In the genomic region with DNA sequence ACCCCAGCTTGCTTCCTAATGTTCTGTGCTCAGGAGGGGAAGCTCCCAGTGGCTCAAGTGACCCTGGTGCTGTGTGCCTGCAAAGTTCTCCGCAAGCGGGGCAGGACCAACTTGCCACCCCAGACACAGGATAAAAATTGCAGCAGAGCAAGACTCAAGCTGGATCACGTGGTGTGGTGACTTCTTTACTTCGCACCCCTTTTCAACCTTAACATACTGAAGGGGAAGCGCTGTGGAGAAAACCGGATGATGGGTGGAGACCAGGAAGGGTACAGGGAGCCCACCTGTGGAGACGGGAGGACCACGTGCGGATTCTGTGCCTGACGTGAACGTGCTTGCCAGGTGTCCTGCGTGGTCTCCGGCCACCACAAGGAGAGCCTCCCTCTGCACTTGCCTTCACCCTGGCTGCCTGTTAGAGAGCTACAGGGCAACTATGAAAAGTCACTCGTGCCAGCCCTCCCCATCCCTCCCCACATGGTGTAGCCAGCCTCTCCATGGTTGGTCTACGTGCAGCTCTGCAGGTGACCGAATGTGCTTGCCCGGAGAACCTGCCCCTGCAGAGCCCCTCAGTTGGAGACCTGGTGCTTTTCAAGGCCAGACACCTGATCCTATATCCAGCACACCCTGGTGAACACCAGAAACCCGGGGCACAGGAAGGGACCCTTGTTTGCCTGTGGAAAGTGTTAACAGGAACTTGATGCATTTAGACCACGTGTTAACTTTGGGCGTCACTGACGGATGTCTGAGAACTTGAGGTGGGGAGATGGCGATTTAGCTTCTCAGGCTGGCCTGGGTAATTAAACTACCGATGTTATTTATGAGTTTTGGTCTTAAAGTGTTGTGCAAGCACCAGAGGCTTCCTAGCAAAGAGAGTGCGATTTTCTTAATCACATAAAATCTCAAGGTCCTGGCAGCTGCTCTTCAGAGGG, we compare ENCODE assay signal across 15 cellular contexts. TPM values are rescaled to one million over a fixed set of nuclear protein-coding genes. Genes with fewer than 3 reads are reported as not detected.
"Had no signal": no experiment of that assay in that cellular context is flagged by ENCODE, and none has a peak within 500 bp of the region (broad histone marks: within the 10 kb centered on the region; RNA-seq: fewer than 3 reads in every experiment).

No MANE protein-coding gene starts in this region.

- H3K4me1 ChIP-seq: ascending aorta, esophagus muscularis mucosa, sigmoid colon, spleen had no signal

- H3K36me3 ChIP-seq: ascending aorta, esophagus muscularis mucosa, ovary, sigmoid colon, spleen had no signal

- H3K9me3 ChIP-seq: ascending aorta, esophagus muscularis mucosa, ovary, sigmoid colon, spleen had no signal

- H3K27me3 ChIP-seq: ascending aorta, ovary had no signal

- ATAC-seq: activated T-helper 17 cell treated with anti-CD3 and anti-CD28 coated beads, Interleukin-2, amount 50 U/mL, for 72 hours; stimulated activated naive CD8-positive, alpha-beta T cell treated with anti-CD3 and anti-CD28 coated beads, Interleukin-15, amount 100 ng/mL, for 72 hours had no signal

- DNase-seq: activated CD4-positive, alpha-beta T cell treated with anti-CD3 and anti-CD28 coated beads, Interleukin-2, amount 50 U/mL, for 48 hours; activated naive CD4-positive, alpha-beta T cell treated with Interleukin-2 at 50 U/mL for 16 hours; glutamatergic neuron; kidney glomerular epithelial cell; mesendoderm; ovary; sigmoid colon; spleen; stimulated activated naive CD8-positive, alpha-beta T cell treated with anti-CD3 and anti-CD28 coated beads, Interleukin-15, amount 100 ng/mL, for 72 hours; T-helper 1 cell; T1000 had no signal

- H3K4me3 ChIP-seq: ascending aorta, esophagus muscularis mucosa, ovary, sigmoid colon, spleen had no signal

- H3K27ac ChIP-seq: ascending aorta, esophagus muscularis mucosa, ovary, sigmoid colon, spleen had no signal

RNA-seq across cellular contexts. Expression of a gene that starts 23.9 kb away (rescaled TPM):
- total RNA-seq: ascending aorta, fibroblast of villous mesenchyme, spleen had no signal
